In the genomic region with DNA sequence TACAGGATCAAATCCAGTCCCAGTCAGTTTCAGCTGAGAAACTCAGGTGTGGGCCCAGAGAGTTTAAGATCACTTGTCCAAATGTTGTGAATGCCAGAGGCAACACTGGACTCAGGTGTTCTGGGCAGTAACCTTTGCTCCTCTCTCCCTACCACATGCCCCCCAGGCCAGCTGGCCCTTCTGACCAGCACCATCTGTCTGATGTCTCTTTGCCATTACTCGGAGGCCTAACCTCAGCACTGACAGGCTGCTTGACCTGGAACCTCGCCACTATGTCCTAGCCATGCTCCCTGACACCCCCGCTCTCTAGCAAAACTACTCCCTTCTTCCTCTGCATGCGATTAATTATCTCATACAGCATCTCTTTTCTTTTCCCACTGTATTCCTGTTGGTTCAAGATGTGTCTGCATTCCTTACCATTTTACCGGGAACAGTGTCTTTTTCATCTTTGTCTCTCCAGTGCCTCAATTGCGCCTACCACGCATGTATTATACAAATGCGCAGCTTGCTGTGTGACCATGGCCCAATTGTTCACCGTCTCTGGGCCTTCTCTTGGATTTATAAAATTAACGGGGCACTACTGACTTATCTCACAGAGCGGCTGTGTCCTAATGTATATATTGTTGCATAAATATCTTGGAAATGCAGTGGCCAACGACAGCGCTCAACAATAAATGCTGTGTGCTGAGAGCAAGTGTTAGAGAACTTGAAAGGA, we compare ENCODE assay signal across 16 cellular contexts.
A peak's percentile ranks its signal among the peaks of the same experiment; 100 is the strongest.
DNase-seq lines count a peak whose midpoint lies in the region; ATAC-seq, FAIRE-seq and TF ChIP-seq lines count a peak whose summit lies in the region.
"Had no signal": no experiment of that assay in that cellular context is flagged by ENCODE, and none has a peak within 500 bp of the region (broad histone marks: within the 10 kb centered on the region; RNA-seq: fewer than 3 reads in every experiment).

No MANE protein-coding gene starts in this region.

- H3K36me3 Mint-ChIP-seq in T-helper 1 cell treated with Interleukin-12 subunit alpha and Interleukin-12 subunit beta and Interleukin-4 antibody, amounts not matched to agents 30 μg/mL and 1 μg/mL, for 36 hours (ENCODE audit: low read depth) = peaks cover 9% of the 10 kb centered on the region
- H3K36me3 Mint-ChIP-seq in GM23338 (ENCODE audit: low read depth) = no peaks in the 10 kb centered on the region; the same call in 2 of the 3 replicates
- no peaks in the 10 kb centered on the region for H3K36me3 Mint-ChIP-seq in neural crest cell (ENCODE audit: low read depth)

- H3K4me2 ChIP-seq in GM23338 (0 out of 2 replicates have a peak overlapping the region, but pooled peaks have one; percentile 14), K562 (ENCODE audit: insufficient read depth, low read length) (no peak overlapping the region)

- 68% methylated on average over 13 of the region's 13 CpGs for WGBS in K562 (ENCODE audit: insufficient coverage, low coverage, missing lambda C conversion rate)

- no peak for ATAC-seq in GM23338
- no peak for ATAC-seq in K562
- ATAC-seq in HG03095 (IDR thresholded peaks at IDR 0.05; ENCODE audit: unreplicated experiment) = no peak
- ATAC-seq in GM18861 (IDR thresholded peaks at IDR 0.05; ENCODE audit: unreplicated experiment) = no peak
- ATAC-seq: heart right ventricle had no signal

- CTCF ChIA-PET in K562 (lab: Yijun Ruan, JAX; ENCODE audit: low intra/inter-chr PET ratio) = no interaction called here

- H3K27me3 Mint-ChIP-seq in T-helper 1 cell treated with Interleukin-12 subunit alpha and Interleukin-12 subunit beta and Interleukin-4 antibody, amounts not matched to agents 30 μg/mL and 1 μg/mL, for 36 hours (ENCODE audit: low read depth) = no peaks in the 10 kb centered on the region
- H3K27me3 Mint-ChIP-seq in GM23338 (ENCODE audit: insufficient read depth, low read depth, poor library complexity) (peaks cover 14% of the 10 kb centered on the region), neural crest cell (ENCODE audit: low read depth) (no peaks in the 10 kb centered on the region)

- POLR2A ChIA-PET in K562 (lab: Yijun Ruan, JAX) = interaction anchor here (0.6 kb wide), 1 partner anchor 263 kb away, joined by 4 read pairs; no protein-coding TSS in a partner anchor

- H3K4me1 ChIP-seq in GM23338 (ENCODE audit: insufficient read depth) = peaks cover 17% of the 10 kb centered on the region
- peaks cover 16 to 34% of the 10 kb centered on the region in 2 experiments for H3K4me1 ChIP-seq in K562 (replicated peaks in 1 of 2; ENCODE audit: control insufficient read depth in 2 of 2, insufficient read depth in 2 of 2, low read length in 2 of 2)

- DNase-seq in T-helper 1 cell (no peak), GM23338 (ENCODE audit: low spot score) (no peak), K562 (ENCODE audit: extremely low read depth in 1 of 4, low spot score in 3 of 4) (no peak), neural crest cell (ENCODE audit: low read depth, low spot score) (no peak), HK-2 (ENCODE audit: unreplicated experiment) (no peak)
- DNase-seq: esophagus squamous epithelium, GOT3, heart right ventricle, kidney glomerular epithelial cell, NCI-H1436, NCI-H510A treated with DMSO at 0.1 percent for 48 hours, RPMI8226 had no signal

- H3K9me3 ChIP-seq in K562 (replicated peaks; ENCODE audit: control insufficient read depth, insufficient read depth, low read depth, low read length) = no peaks in the 10 kb centered on the region
- H3K9me3 ChIP-seq: adrenal gland, esophagus squamous epithelium had no signal

- intact Hi-C loops in K562 (cut with micrococcal nuclease) = no loop called here

- peaks cover 6% of the 10 kb centered on the region; the same call in 1 of the 2 replicates for H3K9me2 ChIP-seq in GM23338 (ENCODE audit: insufficient read depth)

- H3K4me3 ChIP-seq in GM23338 (no peak overlapping the region), K562 (no peak overlapping the region)
- H3K4me3 ChIP-seq: adrenal gland, esophagus squamous epithelium, heart right ventricle had no signal

- no peaks in the 10 kb centered on the region for H3K79me2 ChIP-seq in GM23338 (replicated peaks; ENCODE audit: insufficient read depth)
- no peaks in the 10 kb centered on the region for H3K79me2 ChIP-seq in K562 (ENCODE audit: control insufficient read depth, insufficient read depth, low read length)

- peaks cover 64% of the 10 kb centered on the region for H3K4me1 Mint-ChIP-seq in T-helper 1 cell treated with Interleukin-12 subunit alpha and Interleukin-12 subunit beta and Interleukin-4 antibody, amounts not matched to agents 30 μg/mL and 1 μg/mL, for 36 hours (ENCODE audit: low read depth)
- H3K4me1 Mint-ChIP-seq in GM23338 = peaks cover 26% of the 10 kb centered on the region
- peaks cover 42% of the 10 kb centered on the region for H3K4me1 Mint-ChIP-seq in neural crest cell

- TF ChIP-seq EP300 in K562 (IDR thresholded peaks at IDR 0.05; ENCODE audit: low read length) = no peak

- no peaks in the 10 kb centered on the region for H3K27me3 ChIP-seq in GM23338 (ENCODE audit: insufficient read depth)
- H3K27me3 ChIP-seq in K562 (ENCODE audit: control insufficient read depth in 2 of 2, insufficient read depth in 2 of 2, low read length in 2 of 2) = no peaks in the 10 kb centered on the region
- H3K27me3 ChIP-seq: adrenal gland, esophagus squamous epithelium, heart right ventricle had no signal

- H3K9me1 ChIP-seq in K562 (ENCODE audit: control insufficient read depth, insufficient read depth, low read length) = no peaks in the 10 kb centered on the region

- no peak for TF ChIP-seq POLR2A in K562 (conservative IDR thresholded peaks at IDR 0.05)

- TF ChIP-seq RAD21 in K562 (CRISPR knock-in tag; conservative IDR thresholded peaks at IDR 0.05 in 1 of 2, IDR thresholded peaks at IDR 0.05 in 1 of 2) = no peak

- H3K9me3 Mint-ChIP-seq in T-helper 1 cell treated with Interleukin-12 subunit alpha and Interleukin-12 subunit beta and Interleukin-4 antibody, amounts not matched to agents 30 μg/mL and 1 μg/mL, for 36 hours = peaks cover 1% of the 10 kb centered on the region
- H3K9me3 Mint-ChIP-seq in GM23338 (peaks cover 3% of the 10 kb centered on the region; the same call in 2 of the 3 replicates), neural crest cell (no peaks in the 10 kb centered on the region)

- H2AFZ ChIP-seq in GM23338 = peak overlapping the region; percentile 66; the same call in 1 of the 2 replicates
- H2AFZ ChIP-seq in K562 (ENCODE audit: low read depth, low read length) = no peak overlapping the region

- FAIRE-seq in K562 (lab: Jason Lieb, UNC) = no peak

- H3K36me3 ChIP-seq in GM23338 (ENCODE audit: insufficient read depth) (no peaks in the 10 kb centered on the region), K562 (ENCODE audit: control insufficient read depth, insufficient read depth, low read length) (no peaks in the 10 kb centered on the region)
- H3K36me3 ChIP-seq: adrenal gland, esophagus squamous epithelium, heart right ventricle had no signal

- no peaks in the 10 kb centered on the region for H3F3A ChIP-seq in GM23338 (replicated peaks; ENCODE audit: low read depth)

- TF ChIP-seq CTCF in GM23338 (conservative IDR thresholded peaks at IDR 0.05; ENCODE audit: low read depth in 2 of 2) = no peak
- TF ChIP-seq CTCF in K562 (IDR thresholded peaks at IDR 0.05 in 2 of 3, conservative IDR thresholded peaks at IDR 0.05 in 1 of 3; ENCODE audit: insufficient read depth in 2 of 3, low read depth in 1 of 3, low read length in 3 of 3) = no peak
- TF ChIP-seq CTCF in neural crest cell (conservative IDR thresholded peaks at IDR 0.05) = no peak

- H3K27ac ChIP-seq in GM23338 (ENCODE audit: low read depth) (no peak overlapping the region), K562 (ENCODE audit: extremely low read depth, low read depth, low read length) (no peak overlapping the region)
- H3K27ac ChIP-seq: adrenal gland, esophagus squamous epithelium had no signal

- peak overlapping the region; percentile 88 for H3K27ac Mint-ChIP-seq in T-helper 1 cell treated with Interleukin-12 subunit alpha and Interleukin-12 subunit beta and Interleukin-4 antibody, amounts not matched to agents 30 μg/mL and 1 μg/mL, for 36 hours
- H3K27ac Mint-ChIP-seq in GM23338 (no peak overlapping the region), neural crest cell (ENCODE audit: unreplicated experiment) (peak overlapping the region; percentile 79)

- BruUV-seq in K562 (replicated peaks; lab: Mats Ljungman, UMichigan) = no TSS peak

- H3K4me3 Mint-ChIP-seq in T-helper 1 cell treated with Interleukin-12 subunit alpha and Interleukin-12 subunit beta and Interleukin-4 antibody, amounts not matched to agents 30 μg/mL and 1 μg/mL, for 36 hours = no peak overlapping the region
- H3K4me3 Mint-ChIP-seq in GM23338 = no peak overlapping the region; the same call in 2 of the 3 replicates
- H3K4me3 Mint-ChIP-seq in neural crest cell = peak overlapping the region; percentile 26

- H3K9ac ChIP-seq in K562 (ENCODE audit: insufficient read depth in 1 of 2, low read depth in 2 of 2, low read length in 2 of 2) = 0 out of 4 replicates have a peak overlapping the region, but pooled peaks of 1 of the 2 experiments have one; percentile 6

- H4K20me1 ChIP-seq in GM23338 (replicated peaks; ENCODE audit: insufficient read depth) (no peaks in the 10 kb centered on the region), K562 (replicated peaks; ENCODE audit: control insufficient read depth, insufficient read depth, low read length) (no peaks in the 10 kb centered on the region)

- in situ Hi-C loops in K562 (cut with MboI) = no loop called here

TF ChIP-seq in GM23338, 12 proteins besides CTCF, POLR2A, EP300 and RAD21 (continues in another document):
- no peak for TF ChIP-seq NANOG (IDR thresholded peaks at IDR 0.05; ENCODE audit: borderline replicate concordance)
- TF ChIP-seq EZH2phosphoT487 (IDR thresholded peaks at IDR 0.05; ENCODE audit: unreplicated experiment) = no peak

TF ChIP-seq in K562, 482 proteins besides CTCF, POLR2A, EP300 and RAD21 (continues in another document):
- TF ChIP-seq TFE3 (CRISPR knock-in tag; IDR thresholded peaks at IDR 0.05) (no peak), RCOR1 (IDR thresholded peaks at IDR 0.05; ENCODE audit: borderline replicate concordance in 1 of 2, low read depth in 2 of 2, low read length in 2 of 2) (no peak), RBM25 (IDR thresholded peaks at IDR 0.05; ENCODE audit: low read depth, low read length, severe bottlenecking) (peak; percentile 45), BRF1 (IDR thresholded peaks at IDR 0.05; ENCODE audit: borderline replicate concordance, extremely low read depth, insufficient read length) (no peak)
